ENCODE assay signal across 21 cellular contexts in genomic region chr10:72062341-72062740, GRCh38. TPM values are rescaled to one million over a fixed set of nuclear protein-coding genes. Genes with fewer than 3 reads are reported as not detected.
DNase-seq lines count a peak whose midpoint lies in the region; ATAC-seq, FAIRE-seq and TF ChIP-seq lines count a peak whose summit lies in the region.
"Had no signal": no experiment of that assay in that cellular context is flagged by ENCODE, and none has a peak within 500 bp of the region (broad histone marks: within the 10 kb centered on the region; RNA-seq: fewer than 3 reads in every experiment).

No MANE protein-coding gene starts in this region.

- intact Hi-C loops in activated CD4-positive, alpha-beta memory T cell treated with anti-CD3 and anti-CD28 coated beads for 36 hours (cut with micrococcal nuclease): no loop called here

- H4K91ac ChIP-seq in neuronal stem cell (ENCODE audit: low read depth, low read length, poor library complexity): no peak overlapping the region

- H3K4me1 ChIP-seq in neuronal stem cell (ENCODE audit: control insufficient read depth in 2 of 2, insufficient read depth in 1 of 2, low read depth in 1 of 2, low read length in 2 of 2): peaks cover 0 to 3% of the 10 kb centered on the region in 2 donors

- H3K14ac ChIP-seq in neuronal stem cell (ENCODE audit: low read length): no peak overlapping the region

- peak overlapping the region; percentile 69 for H2AK5ac ChIP-seq in neuronal stem cell (ENCODE audit: low read depth, low read length)

- H2BK120ac ChIP-seq in neuronal stem cell (ENCODE audit: low read depth, low read length): no peak overlapping the region

- H3K79me1 ChIP-seq in neuronal stem cell (ENCODE audit: low read depth, low read length): no peaks in the 10 kb centered on the region

- CTCF ChIA-PET in activated CD4-positive, alpha-beta memory T cell treated with anti-CD3 and anti-CD28 coated beads, Interleukin-2, amount 10 ng/mL, durations not matched to agents 7 days and 5 days (lab: Charles Lee): no interaction called here
- CTCF ChIA-PET in activated CD4-positive, alpha-beta memory T cell treated with anti-CD3 and anti-CD28 coated beads for 36 hours (lab: Charles Lee): interaction anchor here (1.3 to 2.8 kb wide), 4 partner anchors 13 to 275 kb away, joined by 3 to 24 read pairs (median 3); no protein-coding TSS in a partner anchor

- no peaks in the 10 kb centered on the region for H3K9me3 Mint-ChIP-seq in activated CD4-positive, alpha-beta memory T cell treated with anti-CD3 and anti-CD28 coated beads, Interleukin-2, amount 10 ng/mL, durations not matched to agents 7 days and 5 days
- no peaks in the 10 kb centered on the region for H3K9me3 Mint-ChIP-seq in activated CD4-positive, alpha-beta memory T cell treated with anti-CD3 and anti-CD28 coated beads for 36 hours
- no peaks in the 10 kb centered on the region for H3K9me3 Mint-ChIP-seq in brain

- H3K36me3 ChIP-seq in neuronal stem cell (replicated peaks in 1 of 2; ENCODE audit: control insufficient read depth in 2 of 2, insufficient read depth in 2 of 2, low read length in 2 of 2): no peaks in the 10 kb centered on the region

- no peak for DNase-seq in activated CD4-positive, alpha-beta memory T cell treated with anti-CD3 and anti-CD28 coated beads, Interleukin-2, amount 10 ng/mL, durations not matched to agents 7 days and 5 days
- DNase-seq in activated CD4-positive, alpha-beta memory T cell treated with anti-CD3 and anti-CD28 coated beads for 36 hours: no peak
- no peak for DNase-seq in HTR-8/SVneo (ENCODE audit: insufficient read length, low spot score)
- DNase-seq in neuronal stem cell (ENCODE audit: low spot score): no peak
- DNase-seq in D721Med (ENCODE audit: insufficient read length, low spot score): no peak
- DNase-seq in kidney tubule cell (ENCODE audit: low spot score): no peak
- DNase-seq: activated CD4-positive, alpha-beta T cell treated with anti-CD3 and anti-CD28 coated beads for 1 hour; activated effector memory CD4-positive, alpha-beta T cell treated with Interleukin-2 at 50 U/mL for 16 hours; cortex of kidney; DMS 273 treated with DMSO at 0.1 percent for 48 hours; islet precursor cell; NCI-H2029 treated with DMSO at 0.1 percent for 48 hours; small intestine; stimulated activated CD4-positive, alpha-beta T cell treated with anti-CD3 and anti-CD28 coated beads, Interleukin-4, amount 100 ng/mL, for 24 hours had no signal

- no peaks in the 10 kb centered on the region for H3K9me3 ChIP-seq in neuronal stem cell (replicated peaks in 1 of 2; ENCODE audit: control insufficient read depth in 2 of 2, insufficient read depth in 1 of 2, low read depth in 1 of 2, low read length in 2 of 2)
- H3K9me3 ChIP-seq: psoas muscle had no signal

- H2BK12ac ChIP-seq in neuronal stem cell (ENCODE audit: low read length): no peak overlapping the region

- TF ChIP-seq CTCF in brain (conservative IDR thresholded peaks at IDR 0.05): no peak
- no peak for TF ChIP-seq CTCF in D721Med (IDR thresholded peaks at IDR 0.05; ENCODE audit: insufficient read depth, missing control alignments)

- H3K27ac ChIP-seq in neuronal stem cell (replicated peaks; ENCODE audit: low read length): no peak overlapping the region
- H3K27ac ChIP-seq: 22Rv1, hepatocyte, psoas muscle had no signal

- no peaks in the 10 kb centered on the region for H3K27me3 Mint-ChIP-seq in activated CD4-positive, alpha-beta memory T cell treated with anti-CD3 and anti-CD28 coated beads, Interleukin-2, amount 10 ng/mL, durations not matched to agents 7 days and 5 days
- H3K27me3 Mint-ChIP-seq in activated CD4-positive, alpha-beta memory T cell treated with anti-CD3 and anti-CD28 coated beads for 36 hours: no peaks in the 10 kb centered on the region
- no peaks in the 10 kb centered on the region for H3K27me3 Mint-ChIP-seq in brain
- H3K27me3 Mint-ChIP-seq: B cell had no signal

- H3K27ac Mint-ChIP-seq in activated CD4-positive, alpha-beta memory T cell treated with anti-CD3 and anti-CD28 coated beads, Interleukin-2, amount 10 ng/mL, durations not matched to agents 7 days and 5 days: peak overlapping the region; percentile 9
- no peak overlapping the region for H3K27ac Mint-ChIP-seq in activated CD4-positive, alpha-beta memory T cell treated with anti-CD3 and anti-CD28 coated beads for 36 hours
- H3K27ac Mint-ChIP-seq in brain: peak overlapping the region in 4 of 5 experiments; percentile 63 to 96 (median 86)
- H3K27ac Mint-ChIP-seq: B cell had no signal

- H3K23ac ChIP-seq in neuronal stem cell (ENCODE audit: low read depth, low read length, poor library complexity): peak overlapping the region; percentile 61

- POLR2A ChIA-PET in activated CD4-positive, alpha-beta memory T cell treated with anti-CD3 and anti-CD28 coated beads, Interleukin-2, amount 10 ng/mL, durations not matched to agents 7 days and 5 days (lab: Charles Lee): interaction anchor here (0.9 to 2.2 kb wide), 7 partner anchors 9 to 273 kb away, joined by 3 to 6 read pairs (median 4); no protein-coding TSS in a partner anchor
- POLR2A ChIA-PET in activated CD4-positive, alpha-beta memory T cell treated with anti-CD3 and anti-CD28 coated beads for 36 hours (lab: Charles Lee): interaction anchor here (0.6 to 1.1 kb wide), 2 partner anchors 9 to 277 kb away, joined by 3 read pairs; no protein-coding TSS in a partner anchor

- H3K4me3 ChIP-seq in neuronal stem cell (ENCODE audit: low read length in 2 of 2): no peak overlapping the region
- H3K4me3 ChIP-seq: GM12878, hepatocyte, psoas muscle had no signal

- no peak overlapping the region for H3K4ac ChIP-seq in neuronal stem cell (ENCODE audit: low read length)

- no peak overlapping the region for H3K4me2 ChIP-seq in neuronal stem cell (ENCODE audit: insufficient read depth, low read length, poor library complexity, severe bottlenecking)
- H3K4me2 ChIP-seq: hepatocyte had no signal

- peak overlapping the region; percentile 86 for H4K8ac ChIP-seq in neuronal stem cell (ENCODE audit: low read depth, low read length)

- H2AFZ ChIP-seq in neuronal stem cell (ENCODE audit: low read length): no peak overlapping the region
- H2AFZ ChIP-seq: hepatocyte had no signal

- peak overlapping the region; percentile 72 for H3K9ac ChIP-seq in neuronal stem cell (ENCODE audit: low read depth, low read length, poor library complexity)

- no peaks in the 10 kb centered on the region for H3K4me1 Mint-ChIP-seq in activated CD4-positive, alpha-beta memory T cell treated with anti-CD3 and anti-CD28 coated beads, Interleukin-2, amount 10 ng/mL, durations not matched to agents 7 days and 5 days
- peaks cover 26% of the 10 kb centered on the region for H3K4me1 Mint-ChIP-seq in activated CD4-positive, alpha-beta memory T cell treated with anti-CD3 and anti-CD28 coated beads for 36 hours (ENCODE audit: low read depth)
- peaks cover 50% of the 10 kb centered on the region for H3K4me1 Mint-ChIP-seq in brain

- FAIRE-seq in HTR-8/SVneo (lab: Jason Lieb, UNC): peak; percentile 9
- FAIRE-seq in D721Med (lab: Jason Lieb, UNC): no peak
- FAIRE-seq: GM12878, small intestine had no signal

- WGBS in neuronal stem cell (ENCODE audit: extremely low coverage in 2 of 2, insufficient read length in 2 of 2, insufficient replicate concordance in 1 of 2), 2 donors: no CpG with 5 or more reads among the region's 7 CpGs

- H3K36me3 Mint-ChIP-seq in activated CD4-positive, alpha-beta memory T cell treated with anti-CD3 and anti-CD28 coated beads, Interleukin-2, amount 10 ng/mL, durations not matched to agents 7 days and 5 days (ENCODE audit: low read depth): peaks cover 67% of the 10 kb centered on the region
- peaks cover 37% of the 10 kb centered on the region for H3K36me3 Mint-ChIP-seq in activated CD4-positive, alpha-beta memory T cell treated with anti-CD3 and anti-CD28 coated beads for 36 hours
- peaks cover 8% of the 10 kb centered on the region for H3K36me3 Mint-ChIP-seq in brain

- peak overlapping the region; percentile 35 for H2BK5ac ChIP-seq in neuronal stem cell (ENCODE audit: low read length)

- H3K4me3 Mint-ChIP-seq in activated CD4-positive, alpha-beta memory T cell treated with anti-CD3 and anti-CD28 coated beads, Interleukin-2, amount 10 ng/mL, durations not matched to agents 7 days and 5 days: no peak overlapping the region
- H3K4me3 Mint-ChIP-seq in activated CD4-positive, alpha-beta memory T cell treated with anti-CD3 and anti-CD28 coated beads for 36 hours: no peak overlapping the region
- H3K4me3 Mint-ChIP-seq in brain: no peak overlapping the region
- H3K4me3 Mint-ChIP-seq: B cell had no signal

- ATAC-seq in HG02870 (IDR thresholded peaks at IDR 0.05; ENCODE audit: unreplicated experiment): no peak
- ATAC-seq: psoas muscle had no signal

- no peaks in the 10 kb centered on the region for H3K27me3 ChIP-seq in neuronal stem cell (ENCODE audit: control insufficient read depth in 3 of 3, insufficient read depth in 3 of 3, low read depth in 1 of 3, low read length in 3 of 3)
- H3K27me3 ChIP-seq: hepatocyte had no signal

- H3K18ac ChIP-seq in neuronal stem cell (ENCODE audit: low read length): peak overlapping the region; percentile 73

- H2BK15ac ChIP-seq in neuronal stem cell (ENCODE audit: low read length): no peak overlapping the region

RNA-seq across cellular contexts. Expression of gene SPOCK2, which starts 26.0 kb away (rescaled TPM):
- total RNA-seq in activated CD4-positive, alpha-beta memory T cell treated with anti-CD3 and anti-CD28 coated beads, Interleukin-2, amount 10 ng/mL, durations not matched to agents 7 days and 5 days: 100 to 1,000 TPM; 418 to 420 TPM
- total RNA-seq in activated CD4-positive, alpha-beta memory T cell treated with anti-CD3 and anti-CD28 coated beads for 36 hours: 100 to 1,000 TPM; 216 to 218 TPM
- 189 TPM for polyA plus RNA-seq in brain (ENCODE audit: insufficient read depth, low read depth, low replicate concordance)
- polyA plus RNA-seq in neuronal stem cell (2013, experiment 1 of 2): 1.0 TPM
- polyA plus RNA-seq in neuronal stem cell (2013, experiment 2 of 2): 1.0 TPM
